ENCODE assay signal across 1 cellular context in the genomic region with DNA sequence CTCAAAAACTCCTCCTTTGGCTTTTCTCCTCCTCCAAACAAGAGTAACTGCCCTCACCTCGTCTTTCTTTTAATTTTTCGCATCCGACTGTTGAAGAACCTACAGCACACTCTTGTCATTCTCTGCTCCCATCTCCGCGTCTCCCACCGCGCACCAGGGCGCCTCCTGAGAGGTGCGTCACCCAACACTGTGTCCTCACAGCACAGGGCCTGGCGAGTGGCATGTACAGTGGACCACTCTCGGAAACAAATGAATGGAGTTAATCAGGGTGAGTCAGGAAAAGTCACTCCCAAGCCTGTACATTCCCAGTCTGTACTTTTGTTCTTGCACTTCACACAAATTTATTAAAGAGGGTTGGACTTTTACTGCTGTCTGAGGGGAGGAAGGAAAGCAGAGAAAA.
TF ChIP-seq lines count a peak whose summit lies in the region.

No MANE protein-coding gene starts in this region.

TF ChIP-seq in H1, 55 proteins besides CTCF, POLR2A, EP300 and RAD21 (continued from another document):
- TF ChIP-seq, protein P1, sequence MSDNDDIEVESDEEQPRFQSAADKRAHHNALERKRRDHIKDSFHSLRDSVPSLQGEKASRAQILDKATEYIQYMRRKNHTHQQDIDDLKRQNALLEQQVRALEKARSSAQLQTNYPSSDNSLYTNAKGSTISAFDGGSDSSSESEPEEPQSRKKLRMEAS (IDR thresholded peaks at IDR 0.05): no peak
- TF ChIP-seq RFX5 (IDR thresholded peaks at IDR 0.05; ENCODE audit: borderline replicate concordance, low read depth, low read length) (no peak), NRF1 (IDR thresholded peaks at IDR 0.05; ENCODE audit: low read depth, low read length) (no peak), TBP (IDR thresholded peaks at IDR 0.05; ENCODE audit: low read depth, low read length) (no peak), SRF (IDR thresholded peaks at IDR 0.05; ENCODE audit: low read depth, low read length) (no peak), GTF2F1 (IDR thresholded peaks at IDR 0.05; ENCODE audit: borderline replicate concordance, low read depth, low read length) (no peak), RBBP5 (IDR thresholded peaks at IDR 0.05; ENCODE audit: borderline replicate concordance, low read depth, low read length) (no peak), KDM1A (IDR thresholded peaks at IDR 0.05; ENCODE audit: borderline replicate concordance, low read length) (no peak), PHF8 (conservative IDR thresholded peaks at IDR 0.05; ENCODE audit: low read depth, low read length) (no peak), SAP30 (IDR thresholded peaks at IDR 0.05; ENCODE audit: insufficient read depth, insufficient replicate concordance, low read length) (no peak), CEBPB (IDR thresholded peaks at IDR 0.05; ENCODE audit: low read depth, low read length) (no peak), TEAD4 (IDR thresholded peaks at IDR 0.05; ENCODE audit: low read depth, low read length) (no peak)
- TF ChIP-seq, protein P2, sequence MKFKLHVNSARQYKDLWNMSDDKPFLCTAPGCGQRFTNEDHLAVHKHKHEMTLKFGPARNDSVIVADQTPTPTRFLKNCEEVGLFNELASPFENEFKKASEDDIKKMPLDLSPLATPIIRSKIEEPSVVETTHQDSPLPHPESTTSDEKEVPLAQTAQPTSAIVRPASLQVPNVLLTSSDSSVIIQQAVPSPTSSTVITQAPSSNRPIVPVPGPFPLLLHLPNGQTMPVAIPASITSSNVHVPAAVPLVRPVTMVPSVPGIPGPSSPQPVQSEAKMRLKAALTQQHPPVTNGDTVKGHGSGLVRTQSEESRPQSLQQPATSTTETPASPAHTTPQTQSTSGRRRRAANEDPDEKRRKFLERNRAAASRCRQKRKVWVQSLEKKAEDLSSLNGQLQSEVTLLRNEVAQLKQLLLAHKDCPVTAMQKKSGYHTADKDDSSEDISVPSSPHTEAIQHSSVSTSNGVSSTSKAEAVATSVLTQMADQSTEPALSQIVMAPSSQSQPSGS (IDR thresholded peaks at IDR 0.05; ENCODE audit: low read length): no peak
